ENCODE assay signal across 1 cellular context in the genomic region with DNA sequence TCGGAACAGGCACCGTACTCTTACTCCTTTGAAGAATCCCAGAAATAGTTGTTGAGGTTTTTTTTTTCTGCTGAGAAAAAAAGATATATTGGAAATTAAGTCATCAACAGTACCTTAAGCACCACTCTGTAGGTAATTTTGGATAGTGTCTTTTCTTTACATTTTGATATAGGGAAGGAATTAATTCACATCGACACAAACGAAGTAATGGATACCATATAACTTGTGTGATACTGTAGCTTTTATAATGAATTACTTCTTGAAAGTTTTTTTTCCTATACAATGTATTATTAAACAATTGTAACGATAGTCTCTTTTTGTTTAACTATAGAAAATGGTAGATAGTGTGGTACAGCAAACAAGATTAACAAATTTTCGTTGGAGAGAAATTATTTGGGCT.
TF ChIP-seq lines count a peak whose summit lies in the region.

No MANE protein-coding gene starts in this region.

TF ChIP-seq in H1, 55 proteins besides CTCF, POLR2A, EP300 and RAD21:
- TF ChIP-seq BCL11A (IDR thresholded peaks at IDR 0.05; ENCODE audit: low read depth in 2 of 2, low read length in 2 of 2) (no peak), BRCA1 (IDR thresholded peaks at IDR 0.05; ENCODE audit: low read depth, low read length) (no peak), TAF7 (optimal IDR thresholded peaks at IDR 0.05; ENCODE audit: borderline replicate concordance, low read depth, low read length) (no peak), TAF1 (IDR thresholded peaks at IDR 0.05; ENCODE audit: low read depth, low read length) (no peak), RXRA (IDR thresholded peaks at IDR 0.05; ENCODE audit: insufficient read depth, low read depth, low read length) (no peak), CTBP2 (IDR thresholded peaks at IDR 0.05; ENCODE audit: borderline replicate concordance, insufficient read depth, insufficient read length, low read length) (no peak), EZH2 (IDR thresholded peaks at IDR 0.05; ENCODE audit: low read depth, low read length, severe bottlenecking) (no peak), SIN3A (conservative IDR thresholded peaks at IDR 0.05 in 1 of 2, IDR thresholded peaks at IDR 0.05 in 1 of 2; ENCODE audit: low read depth in 1 of 2, low read length in 2 of 2) (no peak)
